ENCODE assay signal across 23 cellular contexts in genomic region chr2:61510674-61511671, GRCh38. TPM values are rescaled to one million over a fixed set of nuclear protein-coding genes. Genes with fewer than 3 reads are reported as not detected.
DNase-seq lines count a peak whose midpoint lies in the region; ATAC-seq and TF ChIP-seq lines count a peak whose summit lies in the region.
"Had no signal": no experiment of that assay in that cellular context is flagged by ENCODE, and none has a peak within 500 bp of the region (broad histone marks: within the 10 kb centered on the region; RNA-seq: fewer than 3 reads in every experiment).

No MANE protein-coding gene starts in this region.

- no peaks in the 10 kb centered on the region for H3K79me1 ChIP-seq in trophoblast cell (ENCODE audit: low read length)

- no peaks in the 10 kb centered on the region for H3K27me3 Mint-ChIP-seq in activated naive CD8-positive, alpha-beta T cell
- H3K27me3 Mint-ChIP-seq in activated naive CD8-positive, alpha-beta T cell treated with anti-CD3 and anti-CD28 coated beads for 36 hours, result no peaks in the 10 kb centered on the region
- no peaks in the 10 kb centered on the region for H3K27me3 Mint-ChIP-seq in effector memory CD8-positive, alpha-beta T cell
- H3K27me3 Mint-ChIP-seq: activated CD4-positive, alpha-beta T cell treated with anti-CD3 and anti-CD28 coated beads, Interleukin-2, amount 10 ng/mL, durations not matched to agents 7 days and 5 days; naive B cell had no signal

- H3K4ac ChIP-seq in trophoblast cell (ENCODE audit: low read depth, low read length), result peak overlapping the region; percentile 58

- H4K12ac ChIP-seq in trophoblast cell (ENCODE audit: low read depth, low read length), result no peak overlapping the region

- no peak overlapping the region for H2BK5ac ChIP-seq in trophoblast cell (ENCODE audit: low read depth, low read length, poor library complexity)

- peaks cover 2% of the 10 kb centered on the region for H3K36me3 Mint-ChIP-seq in activated naive CD8-positive, alpha-beta T cell
- peaks cover 27% of the 10 kb centered on the region for H3K36me3 Mint-ChIP-seq in activated naive CD8-positive, alpha-beta T cell treated with anti-CD3 and anti-CD28 coated beads for 36 hours
- peaks cover 87% of the 10 kb centered on the region for H3K36me3 Mint-ChIP-seq in effector memory CD8-positive, alpha-beta T cell (ENCODE audit: insufficient read depth)

- H3K4me3 ChIP-seq in trophoblast cell (ENCODE audit: low read depth, low read length), result no peak overlapping the region
- H3K4me3 ChIP-seq: adrenal gland had no signal

- H3K9me3 ChIP-seq in trophoblast cell (ENCODE audit: insufficient read depth, low read depth, low read length), result no peaks in the 10 kb centered on the region
- H3K9me3 ChIP-seq: adrenal gland had no signal

- DNase-seq in activated naive CD8-positive, alpha-beta T cell treated with anti-CD3 and anti-CD28 coated beads for 36 hours, result no peak
- DNase-seq in HuH-7 (ENCODE audit: low spot score) (peak; percentile 14), trophoblast cell (peak; percentile 63 to 78), GM20000 (ENCODE audit: low spot score) (no peak), D341Med (ENCODE audit: low spot score) (no peak)
- no peak for DNase-seq in effector memory CD8-positive, alpha-beta T cell
- DNase-seq: activated CD4-positive, alpha-beta T cell treated with anti-CD3 and anti-CD28 coated beads, Interleukin-2, amount 10 ng/mL, durations not matched to agents 7 days and 5 days; activated CD8-positive, alpha-beta memory T cell treated with anti-CD3 and anti-CD28 coated beads, Interleukin-2, amount 50 U/mL, for 4 hours; activated effector memory CD4-positive, alpha-beta T cell treated with Interleukin-2 at 50 U/mL for 16 hours; left cardiac atrium; mesendoderm; naive B cell; NCI-H187 treated with DMSO at 0.1 percent for 48 hours; NCI-H2227 treated with DMSO at 0.1 percent for 48 hours; NCI-H82; OCI-M1; posterior cingulate gyrus; SIG-M5 had no signal

- no peak overlapping the region for H3K4me3 Mint-ChIP-seq in activated naive CD8-positive, alpha-beta T cell
- no peak overlapping the region for H3K4me3 Mint-ChIP-seq in activated naive CD8-positive, alpha-beta T cell treated with anti-CD3 and anti-CD28 coated beads for 36 hours
- no peak overlapping the region for H3K4me3 Mint-ChIP-seq in effector memory CD8-positive, alpha-beta T cell
- H3K4me3 Mint-ChIP-seq: activated CD4-positive, alpha-beta T cell treated with anti-CD3 and anti-CD28 coated beads, Interleukin-2, amount 10 ng/mL, durations not matched to agents 7 days and 5 days; naive B cell had no signal

- no peak overlapping the region for H3K9ac ChIP-seq in trophoblast cell (ENCODE audit: low read length)

- H3K4me1 Mint-ChIP-seq in activated naive CD8-positive, alpha-beta T cell (ENCODE audit: low read depth), result peaks cover 29% of the 10 kb centered on the region
- peaks cover 18% of the 10 kb centered on the region for H3K4me1 Mint-ChIP-seq in activated naive CD8-positive, alpha-beta T cell treated with anti-CD3 and anti-CD28 coated beads for 36 hours
- peaks cover 11 to 32% of the 10 kb centered on the region in 2 donors for H3K4me1 Mint-ChIP-seq in effector memory CD8-positive, alpha-beta T cell (ENCODE audit: low read depth in 2 of 2)

- H3K9me3 Mint-ChIP-seq in activated naive CD8-positive, alpha-beta T cell (ENCODE audit: low read depth), result no peaks in the 10 kb centered on the region
- H3K9me3 Mint-ChIP-seq in activated naive CD8-positive, alpha-beta T cell treated with anti-CD3 and anti-CD28 coated beads for 36 hours, result no peaks in the 10 kb centered on the region
- no peaks in the 10 kb centered on the region for H3K9me3 Mint-ChIP-seq in effector memory CD8-positive, alpha-beta T cell
- H3K9me3 Mint-ChIP-seq: activated CD4-positive, alpha-beta T cell treated with anti-CD3 and anti-CD28 coated beads, Interleukin-2, amount 10 ng/mL, durations not matched to agents 7 days and 5 days; naive B cell had no signal

- H2BK12ac ChIP-seq in trophoblast cell (ENCODE audit: low read length), result no peak overlapping the region

- no peaks in the 10 kb centered on the region for H3K27me3 ChIP-seq in trophoblast cell (ENCODE audit: insufficient read depth, low read length)
- H3K27me3 ChIP-seq: adrenal gland had no signal

- no peak for ATAC-seq in effector memory CD8-positive, alpha-beta T cell (replicated peaks)
- no peak for ATAC-seq in HG02763 (IDR thresholded peaks at IDR 0.05; ENCODE audit: unreplicated experiment)
- ATAC-seq: HCT116, left cardiac atrium had no signal

- H2AK5ac ChIP-seq in trophoblast cell (ENCODE audit: low read length), result no peak overlapping the region

- H3K14ac ChIP-seq in trophoblast cell (ENCODE audit: low read length), result no peak overlapping the region

- no peak overlapping the region for H2BK120ac ChIP-seq in trophoblast cell (ENCODE audit: insufficient read depth, low read length, poor library complexity)

- no peak overlapping the region for H3K4me2 ChIP-seq in trophoblast cell (ENCODE audit: low read length)

- peaks cover 12% of the 10 kb centered on the region for H3K79me2 ChIP-seq in trophoblast cell (ENCODE audit: control insufficient read depth, insufficient read depth, low read length, poor library complexity)

- no peak overlapping the region for H4K91ac ChIP-seq in trophoblast cell (ENCODE audit: low read depth, low read length)

- no peak overlapping the region for H2AFZ ChIP-seq in trophoblast cell (ENCODE audit: insufficient read depth, low read length, poor library complexity)

- H3K18ac ChIP-seq in trophoblast cell (ENCODE audit: low read length), result no peak overlapping the region

- peaks cover 34 to 46% of the 10 kb centered on the region in 2 experiments for H3K36me3 ChIP-seq in trophoblast cell (ENCODE audit: control insufficient read depth in 1 of 2, insufficient read depth in 2 of 2, low read length in 2 of 2)

- no CpG with 5 or more reads among the region's 19 CpGs for whole genome bisulfite sequencing in trophoblast cell (ENCODE audit: extremely low coverage, insufficient coverage, insufficient read length)

- H4K8ac ChIP-seq in trophoblast cell (ENCODE audit: low read depth, low read length), result peak overlapping the region; percentile 23

- no peak overlapping the region for H3K23ac ChIP-seq in trophoblast cell (ENCODE audit: low read length)

- H3K27ac Mint-ChIP-seq in activated naive CD8-positive, alpha-beta T cell, result peak overlapping the region; percentile 10
- H3K27ac Mint-ChIP-seq in activated naive CD8-positive, alpha-beta T cell treated with anti-CD3 and anti-CD28 coated beads for 36 hours, result no peak overlapping the region
- H3K27ac Mint-ChIP-seq in effector memory CD8-positive, alpha-beta T cell, result peak overlapping the region; percentile 49 to 67
- H3K27ac Mint-ChIP-seq: activated CD4-positive, alpha-beta T cell treated with anti-CD3 and anti-CD28 coated beads, Interleukin-2, amount 10 ng/mL, durations not matched to agents 7 days and 5 days had no signal

- no peak for TF ChIP-seq CTCF in GM20000 (IDR thresholded peaks at IDR 0.05; ENCODE audit: extremely low read depth, missing control alignments)

- H3K27ac ChIP-seq in trophoblast cell (ENCODE audit: low read depth, low read length), result peak overlapping the region; percentile 9
- H3K27ac ChIP-seq: adrenal gland, C4-2B had no signal

- peaks cover 0 to 2% of the 10 kb centered on the region in 2 experiments for H3K4me1 ChIP-seq in trophoblast cell (ENCODE audit: control insufficient read depth in 1 of 2, insufficient read depth in 2 of 2, low read length in 2 of 2)
- H3K4me1 ChIP-seq: adrenal gland had no signal

RNA-seq across cellular contexts. Expression of gene XPO1, which starts 27.2 kb away (rescaled TPM):
- total RNA-seq in activated naive CD8-positive, alpha-beta T cell treated with anti-CD3 and anti-CD28 coated beads for 36 hours, result 100 to 1,000 TPM; 232 to 237 TPM
- polyA plus RNA-seq in trophoblast cell (2013), result 103 and 107 TPM in 2 replicates

RNA-seq across cellular contexts. Expression of gene USP34, which starts 40.1 kb away (rescaled TPM):
- total RNA-seq in activated naive CD8-positive, alpha-beta T cell treated with anti-CD3 and anti-CD28 coated beads for 36 hours, result 10 to 100 TPM; 59.4 to 64.2 TPM
- 57.1 and 59.1 TPM in 2 replicates for polyA plus RNA-seq in trophoblast cell (2013)

Comparison
In these comparisons a context has a peak if more than half of its experiments do, and no peak if none do; other contexts are left out.
1. DNase-seq: peak in HuH-7 (single experiment) and trophoblast cell (2 of 2); none in activated naive CD8-positive, alpha-beta T cell treated with anti-CD3 and anti-CD28 coated beads for 36 hours (single experiment), effector memory CD8-positive, alpha-beta T cell (0 of 3), GM20000 (single experiment) and D341Med (single experiment).